Comparison of ENCODE assay signal across 2 cellular contexts in genomic region chr1:29259802-29260441, GRCh38.
TF ChIP-seq lines count a peak whose summit lies in the region.

No MANE protein-coding gene starts in this region.

TF ChIP-seq in H1, 55 proteins besides CTCF, POLR2A, EP300 and RAD21 (continued from another document):
- TF ChIP-seq USF2 (IDR thresholded peaks at IDR 0.05; ENCODE audit: low read length) (no peak), NRF1 (IDR thresholded peaks at IDR 0.05; ENCODE audit: low read depth, low read length) (no peak), TCF12 (IDR thresholded peaks at IDR 0.05; ENCODE audit: low read depth, low read length) (no peak), ASH2L (IDR thresholded peaks at IDR 0.05; ENCODE audit: low read length) (peak; percentile 70), SIN3A (conservative IDR thresholded peaks at IDR 0.05 in 1 of 2, IDR thresholded peaks at IDR 0.05 in 1 of 2; ENCODE audit: low read depth in 1 of 2, low read length in 2 of 2) (peak in 1 of 2 experiments; percentile 59; a peak in 1 of 4 replicates), JUND (IDR thresholded peaks at IDR 0.05; ENCODE audit: low read length) (no peak), TAF1 (IDR thresholded peaks at IDR 0.05; ENCODE audit: low read depth, low read length) (peak; percentile 8; the same call in 1 of the 2 replicates), JUN (IDR thresholded peaks at IDR 0.05; ENCODE audit: low read depth, low read length) (no peak), KDM5A (IDR thresholded peaks at IDR 0.05; ENCODE audit: low read length) (no peak), FOSL1 (IDR thresholded peaks at IDR 0.05; ENCODE audit: insufficient read depth, low read depth, low read length) (no peak), SP1 (IDR thresholded peaks at IDR 0.05; ENCODE audit: low read depth, low read length) (peak; percentile 40; the same call in 1 of the 2 replicates), SRF (IDR thresholded peaks at IDR 0.05; ENCODE audit: low read depth, low read length) (no peak), GABPA (IDR thresholded peaks at IDR 0.05; ENCODE audit: borderline replicate concordance, insufficient read depth, low read length) (no peak), HDAC2 (IDR thresholded peaks at IDR 0.05; ENCODE audit: borderline replicate concordance in 1 of 2, low read depth in 2 of 2, low read length in 2 of 2) (no peak; a peak in 1 of 4 replicates), KDM4A (IDR thresholded peaks at IDR 0.05; ENCODE audit: low read depth, low read length, severe bottlenecking) (no peak), ATF2 (IDR thresholded peaks at IDR 0.05; ENCODE audit: low read length) (no peak), KDM1A (IDR thresholded peaks at IDR 0.05; ENCODE audit: borderline replicate concordance, low read length) (no peak), SP4 (IDR thresholded peaks at IDR 0.05; ENCODE audit: low read length) (0 out of 2 replicates have a peak, but pooled peaks have one; percentile 55), YY1 (IDR thresholded peaks at IDR 0.05; ENCODE audit: low read depth, low read length) (0 out of 2 replicates have a peak, but pooled peaks have one; percentile 6), CTBP2 (IDR thresholded peaks at IDR 0.05; ENCODE audit: borderline replicate concordance, insufficient read depth, insufficient read length, low read length) (no peak)

TF ChIP-seq in HEK293T, 16 proteins besides CTCF, POLR2A, EP300 and RAD21 (continued from another document):
- TF ChIP-seq PKNOX1 (IDR thresholded peaks at IDR 0.05) = no peak
- TF ChIP-seq ARNT (IDR thresholded peaks at IDR 0.05) = no peak
- no peak for TF ChIP-seq FOXM1 (IDR thresholded peaks at IDR 0.05; ENCODE audit: borderline replicate concordance)
- no peak for TF ChIP-seq CTBP1 (IDR thresholded peaks at IDR 0.05; ENCODE audit: borderline replicate concordance)
- TF ChIP-seq ZNF384 (IDR thresholded peaks at IDR 0.05) = no peak
- TF ChIP-seq ELF4 (IDR thresholded peaks at IDR 0.05) = no peak
- no peak for TF ChIP-seq LEF1 (IDR thresholded peaks at IDR 0.05; ENCODE audit: borderline replicate concordance)
- no peak for TF ChIP-seq BHLHE40 (IDR thresholded peaks at IDR 0.05; ENCODE audit: borderline replicate concordance)
- no peak for TF ChIP-seq SUZ12 (IDR thresholded peaks at IDR 0.05)
- TF ChIP-seq L3MBTL2 (conservative IDR thresholded peaks at IDR 0.05) = no peak
- TF ChIP-seq SP1 (IDR thresholded peaks at IDR 0.05) = no peak
